23 cellular contexts compared by ENCODE assay signal in genomic region chr5:169367861-169368260, GRCh38.
DNase-seq lines count a peak whose midpoint lies in the region; ATAC-seq, FAIRE-seq and TF ChIP-seq lines count a peak whose summit lies in the region.
"Had no signal": no experiment of that assay in that cellular context is flagged by ENCODE, and none has a peak within 500 bp of the region (broad histone marks: within the 10 kb centered on the region; RNA-seq: fewer than 3 reads in every experiment).

No MANE protein-coding gene starts in this region.

- no peaks in the 10 kb centered on the region for H3K27me3 ChIP-seq in bronchial epithelial cell (ENCODE audit: control insufficient read depth, insufficient read depth, low read length)
- H3K27me3 ChIP-seq in GM23338 (ENCODE audit: insufficient read depth), result no peaks in the 10 kb centered on the region
- no peaks in the 10 kb centered on the region for H3K27me3 ChIP-seq in stomach
- H3K27me3 ChIP-seq: BLaER1, Peyer's patch, SJCRH30 had no signal

- no peak overlapping the region for H3K4me2 ChIP-seq in GM23338
- H3K4me2 ChIP-seq: BLaER1 had no signal

- H3K36me3 ChIP-seq in bronchial epithelial cell (ENCODE audit: control insufficient read depth, insufficient read depth, low read length) (no peaks in the 10 kb centered on the region), GM23338 (ENCODE audit: insufficient read depth) (no peaks in the 10 kb centered on the region), stomach (no peaks in the 10 kb centered on the region)
- H3K36me3 ChIP-seq: BLaER1, Peyer's patch, SJCRH30 had no signal

- TF ChIP-seq CTCF in bronchial epithelial cell (IDR thresholded peaks at IDR 0.05; ENCODE audit: insufficient read depth, low read length, severe bottlenecking) (no peak), fibroblast of the aortic adventitia (IDR thresholded peaks at IDR 0.05; ENCODE audit: insufficient read depth, low read length) (no peak), GM23338 (conservative IDR thresholded peaks at IDR 0.05; ENCODE audit: low read depth in 2 of 2) (no peak), stomach (IDR thresholded peaks at IDR 0.05) (no peak)

- no peak overlapping the region for H3K27ac Mint-ChIP-seq in GM23338
- H3K27ac Mint-ChIP-seq: CD8-positive, alpha-beta T cell had no signal

- intact Hi-C loops in stomach (cut with DNase I; ENCODE audit: low total_unique reads), result no loop called here

- no peaks in the 10 kb centered on the region for H3K36me3 Mint-ChIP-seq in GM23338 (ENCODE audit: low read depth)
- H3K36me3 Mint-ChIP-seq: CD8-positive, alpha-beta T cell had no signal

- H3F3A ChIP-seq in GM23338 (replicated peaks; ENCODE audit: low read depth), result no peaks in the 10 kb centered on the region

- TF ChIP-seq POLR2A in GM12891 (IDR thresholded peaks at IDR 0.05; ENCODE audit: low read depth, low read length), result no peak
- TF ChIP-seq POLR2A in stomach (IDR thresholded peaks at IDR 0.05), result no peak

- no peaks in the 10 kb centered on the region for H3K4me1 Mint-ChIP-seq in GM23338

- H3K9me3 Mint-ChIP-seq in GM23338, result peaks cover 12% of the 10 kb centered on the region; the same call in 2 of the 3 replicates
- H3K9me3 Mint-ChIP-seq: CD8-positive, alpha-beta T cell had no signal

- H4K20me1 ChIP-seq in GM23338 (replicated peaks; ENCODE audit: insufficient read depth), result no peaks in the 10 kb centered on the region
- H4K20me1 ChIP-seq: BLaER1 had no signal

- no peaks in the 10 kb centered on the region for H3K4me1 ChIP-seq in GM23338 (ENCODE audit: insufficient read depth)
- no peaks in the 10 kb centered on the region for H3K4me1 ChIP-seq in stomach
- H3K4me1 ChIP-seq: BLaER1, Peyer's patch, SJCRH30 had no signal

- H2AFZ ChIP-seq in GM23338, result no peak overlapping the region

- H3K79me2 ChIP-seq in GM23338 (replicated peaks; ENCODE audit: insufficient read depth), result no peaks in the 10 kb centered on the region

- H3K27me3 Mint-ChIP-seq in GM23338 (ENCODE audit: insufficient read depth, low read depth, poor library complexity), result peaks cover 2% of the 10 kb centered on the region

- WGBS in stomach, 5 donors, result 79 to 91% (median 83%) methylated on average over 2 of the region's 2 CpGs

- H3K4me3 Mint-ChIP-seq in GM23338, result no peak overlapping the region
- H3K4me3 Mint-ChIP-seq: CD8-positive, alpha-beta T cell had no signal

- DNase-seq in GM12891 (ENCODE audit: insufficient read length, low spot score) (no peak), HT1080 (ENCODE audit: low read depth) (peak; percentile 35), bronchial epithelial cell (ENCODE audit: low read depth) (peak; percentile 67), fibroblast of the aortic adventitia (ENCODE audit: low read depth) (peak; percentile 6), kidney glomerular epithelial cell (lab: John Stamatoyannopoulos, UW) (no peak), glomerular visceral epithelial cell (ENCODE audit: extremely low spot score) (no peak), GM23338 (ENCODE audit: low spot score) (no peak), stomach (no peak)
- DNase-seq: CD8-positive, alpha-beta T cell; H7; KG1; NCI-H1694; NCI-H2081 treated with DMSO at 0.1 percent for 48 hours; NCI-H2171 treated with DMSO at 0.1 percent for 48 hours; NCI-H446; NCI-H526; Peyer's patch; SJCRH30 had no signal

- ATAC-seq in GM23338, result no peak
- ATAC-seq: CD8-positive, alpha-beta T cell had no signal

- peaks cover 0 to 7% (median 3%) of the 10 kb centered on the region in 4 donors for H3K9me3 ChIP-seq in stomach
- H3K9me3 ChIP-seq: Peyer's patch, SJCRH30 had no signal

- no peak for TF ChIP-seq EP300 in stomach (IDR thresholded peaks at IDR 0.05)

- H3K4me3 ChIP-seq in bronchial epithelial cell (ENCODE audit: low read depth, low read length) (no peak overlapping the region), fibroblast of the aortic adventitia (ENCODE audit: low read depth, low read length) (no peak overlapping the region), GM23338 (no peak overlapping the region), stomach (no peak overlapping the region)
- H3K4me3 ChIP-seq: BLaER1, Peyer's patch, SJCRH30 had no signal

- no peak overlapping the region for H3K27ac ChIP-seq in GM23338 (ENCODE audit: low read depth)
- no peak overlapping the region for H3K27ac ChIP-seq in stomach
- H3K27ac ChIP-seq: BLaER1, HL-60, Peyer's patch, SJCRH30 had no signal

- FAIRE-seq in GM12891 (lab: Jason Lieb, UNC), result no peak
- no peak for FAIRE-seq in bronchial epithelial cell (lab: Jason Lieb, UNC)
- FAIRE-seq: G401.6, GM19239, HTR-8/SVneo had no signal

- H3K9me2 ChIP-seq in GM23338 (ENCODE audit: insufficient read depth), result no peaks in the 10 kb centered on the region

TF ChIP-seq in GM12891, 5 proteins besides CTCF, POLR2A, EP300 and RAD21:
- TF ChIP-seq SPI1 (IDR thresholded peaks at IDR 0.05; ENCODE audit: low read depth, low read length), result peak; percentile 62
- TF ChIP-seq POU2F2 (IDR thresholded peaks at IDR 0.05; ENCODE audit: low read depth, low read length), result no peak
- no peak for TF ChIP-seq PAX5 (IDR thresholded peaks at IDR 0.05; ENCODE audit: insufficient read depth, low read length, severe bottlenecking)
TF ChIP-seq in GM12891: peak in this region for 1.

TF ChIP-seq in GM23338, 12 proteins besides CTCF, POLR2A, EP300 and RAD21 (continues in another document):
- TF ChIP-seq NANOG (IDR thresholded peaks at IDR 0.05; ENCODE audit: borderline replicate concordance) (no peak), EZH2phosphoT487 (IDR thresholded peaks at IDR 0.05; ENCODE audit: unreplicated experiment) (no peak), REST (IDR thresholded peaks at IDR 0.05; ENCODE audit: unreplicated experiment) (no peak), EZH2 (IDR thresholded peaks at IDR 0.05; ENCODE audit: low read depth, unreplicated experiment) (no peak), STAT1 (IDR thresholded peaks at IDR 0.05; ENCODE audit: unreplicated experiment) (no peak), ZNF114 (CRISPR knock-in tag; IDR thresholded peaks at IDR 0.05) (no peak), POLR2AphosphoS5 (IDR thresholded peaks at IDR 0.05; ENCODE audit: low read depth) (no peak), CREB1 (CRISPR knock-in tag; IDR thresholded peaks at IDR 0.05; ENCODE audit: low read depth) (no peak), ETS1 (IDR thresholded peaks at IDR 0.05) (no peak), ZNF331 (CRISPR knock-in tag; IDR thresholded peaks at IDR 0.05; ENCODE audit: low read depth) (no peak), JUNB (IDR thresholded peaks at IDR 0.05; ENCODE audit: unreplicated experiment) (no peak)

Comparison
In these comparisons a context has a peak if more than half of its experiments do, and no peak if none do; other contexts are left out.
1. DNase-seq: peak in HT1080 (single experiment), bronchial epithelial cell (single experiment) and fibroblast of the aortic adventitia (single experiment); none in GM12891 (single experiment), kidney glomerular epithelial cell (single experiment), glomerular visceral epithelial cell (single experiment), GM23338 (single experiment) and stomach (single experiment).